In the genomic region with DNA sequence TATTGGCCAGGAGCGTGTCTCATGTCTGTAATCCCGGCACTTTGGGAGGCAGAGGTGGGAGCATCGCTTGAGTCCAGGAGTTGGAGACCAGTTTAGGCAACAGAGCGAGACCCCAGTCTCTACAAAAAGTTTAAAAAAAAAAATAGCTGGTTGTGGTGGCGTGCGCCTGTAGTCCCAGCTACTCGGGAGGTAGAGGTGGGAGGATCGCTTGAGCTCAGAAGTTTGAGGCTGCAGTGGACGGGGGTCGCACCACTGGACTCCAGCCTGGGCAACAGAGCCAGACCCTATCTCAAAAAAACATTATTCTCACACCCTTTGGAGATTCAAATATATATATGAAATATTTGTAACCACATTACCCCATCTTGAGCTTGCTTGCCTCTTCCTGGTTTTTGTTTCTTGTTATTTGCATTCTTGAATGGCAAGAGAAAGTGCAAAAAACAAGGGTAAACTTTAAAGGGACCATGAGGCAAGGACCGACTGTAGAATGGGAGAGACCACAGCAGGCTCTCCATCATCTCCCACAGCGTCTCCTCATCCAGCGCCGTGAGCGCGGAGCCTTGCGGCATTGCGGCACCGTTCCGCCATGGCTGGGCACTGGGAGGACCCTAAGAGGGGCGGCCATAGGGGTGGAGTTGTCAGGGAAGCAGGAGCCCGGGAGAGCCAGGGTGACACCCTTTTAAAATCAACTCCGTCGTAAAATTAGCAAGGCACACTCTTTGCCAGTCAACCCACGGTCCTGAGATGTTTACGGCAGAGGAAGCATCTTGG, we compare ENCODE assay signal across 9 cellular contexts. TPM values are rescaled to one million over a fixed set of nuclear protein-coding genes. Genes with fewer than 3 reads are reported as not detected.
DNase-seq lines count a peak whose midpoint lies in the region; ATAC-seq and TF ChIP-seq lines count a peak whose summit lies in the region.
"Had no signal": no experiment of that assay in that cellular context is flagged by ENCODE, and none has a peak within 500 bp of the region (broad histone marks: within the 10 kb centered on the region; RNA-seq: fewer than 3 reads in every experiment).

No MANE protein-coding gene starts in this region.

- H3K27ac ChIP-seq in cardiac muscle cell (no peak overlapping the region), liver (ENCODE audit: low read depth in 1 of 2, low read length in 2 of 2) (peak overlapping the region; percentile 28 to 99), upper lobe of left lung (peak overlapping the region in 1 of 4 donors; percentile 99)

- POLR2A ChIA-PET in activated naive CD8-positive, alpha-beta T cell treated with anti-CD3 and anti-CD28 coated beads, Interleukin-2, amount 10 ng/mL, durations not matched to agents 7 days and 5 days (lab: Charles Lee), result interaction anchor here (3.2 kb wide), 1 partner anchor 64 kb away, joined by 8 read pairs; the partner anchor contains the start of gene RPRD1A

- DNase-seq in cardiac muscle cell (ENCODE audit: low read depth in 1 of 2, low spot score in 1 of 2) (no peak), Right ventricle myocardium superior (no peak), upper lobe of left lung (peak in 1 of 2 donors; percentile 79), iPS-NIHi11 (ENCODE audit: low spot score) (no peak), NCI-H446 (lab: John Stamatoyannopoulos, UW) (no peak), kidney tubule cell (ENCODE audit: low spot score) (no peak)
- no peak for DNase-seq in activated naive CD8-positive, alpha-beta T cell treated with anti-CD3 and anti-CD28 coated beads, Interleukin-2, amount 10 ng/mL, durations not matched to agents 7 days and 5 days
- DNase-seq: KG1 had no signal

- no peak for TF ChIP-seq CTCF in cardiac muscle cell (IDR thresholded peaks at IDR 0.05; ENCODE audit: low read depth, low read length)
- no peak for TF ChIP-seq CTCF in liver (IDR thresholded peaks at IDR 0.05; ENCODE audit: low read depth, low read length, missing input control)
- no peak for TF ChIP-seq CTCF in upper lobe of left lung (IDR thresholded peaks at IDR 0.05)

- peaks cover 13% of the 10 kb centered on the region for H3K4me1 ChIP-seq in cardiac muscle cell (ENCODE audit: low read depth)
- peaks cover 4 to 41% (median 32%) of the 10 kb centered on the region in 4 donors for H3K4me1 ChIP-seq in liver (ENCODE audit: control insufficient read depth in 4 of 4, insufficient read depth in 4 of 4, low read length in 3 of 4)
- H3K4me1 ChIP-seq in upper lobe of left lung, result peaks cover 21 to 43% (median 27%) of the 10 kb centered on the region in 4 donors

- peak overlapping the region in 1 of 2 donors; percentile 70 for H3K9ac ChIP-seq in liver (ENCODE audit: low read depth in 1 of 2, low read length in 2 of 2)

- ATAC-seq in Right ventricle myocardium superior (ENCODE audit: poor library complexity), result no peak
- no peak for ATAC-seq in activated naive CD8-positive, alpha-beta T cell treated with anti-CD3 and anti-CD28 coated beads, Interleukin-2, amount 10 ng/mL, durations not matched to agents 7 days and 5 days (ENCODE audit: low read depth)
- no peak for ATAC-seq in upper lobe of left lung (ENCODE audit: low FRiP score in 2 of 2)

- no peak for TF ChIP-seq EP300 in upper lobe of left lung (IDR thresholded peaks at IDR 0.05)

- H3K27me3 ChIP-seq in cardiac muscle cell (no peaks in the 10 kb centered on the region), liver (ENCODE audit: control insufficient read depth in 4 of 4, insufficient read depth in 4 of 4, low read length in 3 of 4) (no peaks in the 10 kb centered on the region), upper lobe of left lung (no peaks in the 10 kb centered on the region)

- H3K9me3 Mint-ChIP-seq in activated naive CD8-positive, alpha-beta T cell treated with anti-CD3 and anti-CD28 coated beads, Interleukin-2, amount 10 ng/mL, durations not matched to agents 7 days and 5 days, result no peaks in the 10 kb centered on the region

- intact Hi-C loops in Right ventricle myocardium superior (cut with DNase I), result no loop called here

- H3K9me3 ChIP-seq in cardiac muscle cell (ENCODE audit: low read depth) (no peaks in the 10 kb centered on the region), liver (ENCODE audit: control insufficient read depth in 4 of 4, low read length in 3 of 4) (no peaks in the 10 kb centered on the region), upper lobe of left lung (no peaks in the 10 kb centered on the region)

- TF ChIP-seq RAD21 in liver (IDR thresholded peaks at IDR 0.05), result no peak

- 63% methylated on average over 26 of the region's 26 CpGs for WGBS in liver
- WGBS in upper lobe of left lung, 2 donors, result 90 to 94% methylated on average over 26 of the region's 26 CpGs

- H3K4me1 Mint-ChIP-seq in activated naive CD8-positive, alpha-beta T cell treated with anti-CD3 and anti-CD28 coated beads, Interleukin-2, amount 10 ng/mL, durations not matched to agents 7 days and 5 days, result peaks cover 29% of the 10 kb centered on the region

- H3K27me3 Mint-ChIP-seq in activated naive CD8-positive, alpha-beta T cell treated with anti-CD3 and anti-CD28 coated beads, Interleukin-2, amount 10 ng/mL, durations not matched to agents 7 days and 5 days, result no peaks in the 10 kb centered on the region

- peak overlapping the region; percentile 95 for H3K27ac Mint-ChIP-seq in activated naive CD8-positive, alpha-beta T cell treated with anti-CD3 and anti-CD28 coated beads, Interleukin-2, amount 10 ng/mL, durations not matched to agents 7 days and 5 days

- H3K4me3 Mint-ChIP-seq in activated naive CD8-positive, alpha-beta T cell treated with anti-CD3 and anti-CD28 coated beads, Interleukin-2, amount 10 ng/mL, durations not matched to agents 7 days and 5 days, result peak overlapping the region; percentile 93

- H3K36me3 ChIP-seq in cardiac muscle cell (peaks cover 12% of the 10 kb centered on the region), liver (ENCODE audit: control insufficient read depth in 4 of 4, insufficient read depth in 3 of 4, low read depth in 1 of 4, low read length in 3 of 4) (no peaks in the 10 kb centered on the region), upper lobe of left lung (peaks cover 0 to 21% (median 0%) of the 10 kb centered on the region in 4 donors)

- peaks cover 16% of the 10 kb centered on the region for H3K36me3 Mint-ChIP-seq in activated naive CD8-positive, alpha-beta T cell treated with anti-CD3 and anti-CD28 coated beads, Interleukin-2, amount 10 ng/mL, durations not matched to agents 7 days and 5 days

- H3K4me3 ChIP-seq in cardiac muscle cell, result peak overlapping the region; percentile 87
- peak overlapping the region; percentile 77 to 82 (median 80) for H3K4me3 ChIP-seq in liver (ENCODE audit: low read depth in 1 of 3, low read length in 3 of 3)
- H3K4me3 ChIP-seq in upper lobe of left lung, result peak overlapping the region; percentile 82 to 92 (median 86)

- no peak for TF ChIP-seq POLR2A in upper lobe of left lung (IDR thresholded peaks at IDR 0.05)

TF ChIP-seq in liver, 16 proteins besides CTCF, POLR2A, EP300 and RAD21 (continues in another document):
- TF ChIP-seq GABPA (IDR thresholded peaks at IDR 0.05 in 1 of 2, conservative IDR thresholded peaks at IDR 0.05 in 1 of 2) (no peak), NR2F2 (IDR thresholded peaks at IDR 0.05) (no peak), TAF1 (conservative IDR thresholded peaks at IDR 0.05) (no peak), JUND (IDR thresholded peaks at IDR 0.05) (no peak), HNF4G (IDR thresholded peaks at IDR 0.05) (no peak), HNF4A (conservative IDR thresholded peaks at IDR 0.05) (no peak), SP1 (IDR thresholded peaks at IDR 0.05) (no peak)
- TF ChIP-seq, protein P1, sequence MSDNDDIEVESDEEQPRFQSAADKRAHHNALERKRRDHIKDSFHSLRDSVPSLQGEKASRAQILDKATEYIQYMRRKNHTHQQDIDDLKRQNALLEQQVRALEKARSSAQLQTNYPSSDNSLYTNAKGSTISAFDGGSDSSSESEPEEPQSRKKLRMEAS (IDR thresholded peaks at IDR 0.05), result no peak
- TF ChIP-seq, protein P2, sequence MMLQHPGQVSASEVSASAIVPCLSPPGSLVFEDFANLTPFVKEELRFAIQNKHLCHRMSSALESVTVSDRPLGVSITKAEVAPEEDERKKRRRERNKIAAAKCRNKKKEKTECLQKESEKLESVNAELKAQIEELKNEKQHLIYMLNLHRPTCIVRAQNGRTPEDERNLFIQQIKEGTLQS (IDR thresholded peaks at IDR 0.05), result no peak

RNA-seq across cellular contexts. Expression of gene ELP2, which starts 1.4 kb away (rescaled TPM):
- total RNA-seq in cardiac muscle cell (27.1 and 39.2 TPM in 2 replicates), Right ventricle myocardium superior (47.6 TPM), liver (10 to 100 TPM; 51.7 to 78.1 TPM), upper lobe of left lung (10 to 100 TPM; 33.1 to 91.5 (median 58.3) TPM)
- polyA plus RNA-seq in cardiac muscle cell (46.9 and 90.1 TPM in 2 replicates), liver (10 to 100 TPM; 27.3 to 50.0 TPM)
- 10 to 100 TPM; 82.4 to 87.4 TPM for total RNA-seq in activated naive CD8-positive, alpha-beta T cell treated with anti-CD3 and anti-CD28 coated beads, Interleukin-2, amount 10 ng/mL, durations not matched to agents 7 days and 5 days

RNA-seq across cellular contexts. Expression of gene SLC39A6, which starts 1.9 kb away (rescaled TPM):
- total RNA-seq in cardiac muscle cell, result 24.1 and 35.0 TPM in 2 replicates
- polyA plus RNA-seq in cardiac muscle cell, result 22.7 and 33.7 TPM in 2 replicates
- 11.4 TPM for total RNA-seq in Right ventricle myocardium superior
- total RNA-seq in activated naive CD8-positive, alpha-beta T cell treated with anti-CD3 and anti-CD28 coated beads, Interleukin-2, amount 10 ng/mL, durations not matched to agents 7 days and 5 days, result 10 to 100 TPM; 18.4 to 20.4 TPM
- total RNA-seq in liver, result 10 to 100 TPM; 10.3 to 16.6 TPM
- polyA plus RNA-seq in liver, result 1 to 10 TPM; 4.6 to 6.3 TPM
- 10 to 100 TPM in 5 of 6 donors, 1 to 10 TPM in 1; 10.0 to 39.6 (median 22.7) TPM for total RNA-seq in upper lobe of left lung

RNA-seq across cellular contexts. Expression of gene MOCOS, which starts 56.2 kb away (rescaled TPM):
- total RNA-seq in cardiac muscle cell, result 0.60 and 0.85 TPM in 2 replicates
- 0.27 and 0.74 TPM in 2 replicates for polyA plus RNA-seq in cardiac muscle cell
- total RNA-seq in Right ventricle myocardium superior, result 0.40 TPM
- total RNA-seq in activated naive CD8-positive, alpha-beta T cell treated with anti-CD3 and anti-CD28 coated beads, Interleukin-2, amount 10 ng/mL, durations not matched to agents 7 days and 5 days, result under 1 TPM; 0.19 to 0.23 TPM
- total RNA-seq in liver, result 10 to 100 TPM in 1 of 2 donors, 1 to 10 TPM in 1; 1.9 to 27.0 TPM
- polyA plus RNA-seq in liver, result 10 to 100 TPM; 13.0 to 20.9 TPM
- total RNA-seq in upper lobe of left lung, result 1 to 10 TPM; 1.9 to 4.7 (median 3.8) TPM
